In genomic region chr4:161920304-161921052, GRCh38 we compare ENCODE assay signal across 25 cellular contexts.
DNase-seq lines count a peak whose midpoint lies in the region; ATAC-seq and TF ChIP-seq lines count a peak whose summit lies in the region.
"Had no signal": no experiment of that assay in that cellular context is flagged by ENCODE, and none has a peak within 500 bp of the region (broad histone marks: within the 10 kb centered on the region; RNA-seq: fewer than 3 reads in every experiment).

No MANE protein-coding gene starts in this region.

- H3K27ac ChIP-seq in PC-9: no peak overlapping the region
- H3K27ac ChIP-seq: 22Rv1; BLaER1 treated with 17β-estradiol and CSF1 and Interleukin-3, amounts not matched to agents 10 nM and 100 nM; KMS-11; Peyer's patch had no signal

- H3K27me3 ChIP-seq in PC-9 (ENCODE audit: insufficient read depth, low read depth): no peaks in the 10 kb centered on the region
- H3K27me3 ChIP-seq: BLaER1 treated with 17β-estradiol and CSF1 and Interleukin-3, amounts not matched to agents 10 nM and 100 nM; Peyer's patch had no signal

- POLR2A ChIA-PET in PC-9 (lab: Charles Lee; ENCODE audit: unreplicated experiment): no interaction called here

- peak; percentile 14 for DNase-seq in DMS 273 (lab: John Stamatoyannopoulos, UW; ENCODE audit: unreplicated experiment)
- no peak for DNase-seq in DMS 273 treated with DMSO at 0.1 percent for 48 hours (lab: John Stamatoyannopoulos, UW)
- DNase-seq in PC-9: no peak
- DNase-seq in NCI-H128 (lab: John Stamatoyannopoulos, UW; ENCODE audit: unreplicated experiment): no peak
- DNase-seq: Caco-2; CD4-positive, alpha-beta memory T cell; DMS79 treated with DMSO at 0.1 percent for 48 hours; IMR-90; NCI-H1105 treated with DMSO at 0.1 percent for 48 hours; NCI-H1694; NCI-H2081; NCI-H446; NCI-H526 treated with DMSO at 0.1 percent for 48 hours; NK-92 treated with Interleukin-12 subunit alpha and Interleukin-12 subunit beta, amount 100 ng/mL, for 24 hours; Peyer's patch; T-cell had no signal

- no peaks in the 10 kb centered on the region for H4K20me1 ChIP-seq in PC-9 (ENCODE audit: insufficient read depth)
- H4K20me1 ChIP-seq: BLaER1 treated with 17β-estradiol and CSF1 and Interleukin-3, amounts not matched to agents 10 nM and 100 nM had no signal

- no peak overlapping the region for H3K4me3 Mint-ChIP-seq in nephron
- H3K4me3 Mint-ChIP-seq: CD4-positive, alpha-beta memory T cell; GM23338; T-cell had no signal

- H3K4me1 Mint-ChIP-seq in nephron: no peaks in the 10 kb centered on the region
- H3K4me1 Mint-ChIP-seq: CD4-positive, alpha-beta memory T cell; GM23338; T-cell had no signal

- H3K27ac Mint-ChIP-seq in nephron: peak overlapping the region in 2 of 3 experiments; percentile 40 to 66
- H3K27ac Mint-ChIP-seq: CD4-positive, alpha-beta memory T cell; GM23338; T-cell had no signal

- H3K4me1 ChIP-seq in PC-9 (replicated peaks; ENCODE audit: insufficient read depth): no peaks in the 10 kb centered on the region
- H3K4me1 ChIP-seq: BLaER1 treated with 17β-estradiol and CSF1 and Interleukin-3, amounts not matched to agents 10 nM and 100 nM; Caco-2; HAP-1; Peyer's patch had no signal

- no peak overlapping the region for H3K4me3 ChIP-seq in PC-9
- H3K4me3 ChIP-seq: BLaER1 treated with 17β-estradiol and CSF1 and Interleukin-3, amounts not matched to agents 10 nM and 100 nM; GM23338; HAP-1; Peyer's patch had no signal

- CTCF ChIA-PET in PC-9 (lab: Charles Lee): no interaction called here

- no peaks in the 10 kb centered on the region for H3K9me3 ChIP-seq in PC-9 (ENCODE audit: insufficient read depth, low read depth)
- H3K9me3 ChIP-seq: BLaER1 treated with 17β-estradiol and CSF1 and Interleukin-3, amounts not matched to agents 10 nM and 100 nM; Caco-2; HAP-1; Peyer's patch had no signal

- H3K9me2 ChIP-seq in PC-9 (ENCODE audit: insufficient read depth): no peaks in the 10 kb centered on the region

- intact Hi-C loops in PC-9 (cut with micrococcal nuclease; ENCODE audit: unreplicated experiment): no loop called here

- H3K79me2 ChIP-seq in PC-9 (ENCODE audit: low read depth): no peaks in the 10 kb centered on the region

- no peaks in the 10 kb centered on the region for H3K36me3 ChIP-seq in PC-9 (ENCODE audit: low read depth)
- H3K36me3 ChIP-seq: BLaER1 treated with 17β-estradiol and CSF1 and Interleukin-3, amounts not matched to agents 10 nM and 100 nM; HAP-1; Peyer's patch had no signal

- H3K27me3 Mint-ChIP-seq in nephron (ENCODE audit: low read depth): no peaks in the 10 kb centered on the region
- H3K27me3 Mint-ChIP-seq: CD4-positive, alpha-beta memory T cell; T-cell had no signal

- no peaks in the 10 kb centered on the region for H3K9me3 Mint-ChIP-seq in nephron
- H3K9me3 Mint-ChIP-seq: GM23338 had no signal

- H3K4me2 ChIP-seq in PC-9: no peak overlapping the region
- H3K4me2 ChIP-seq: BLaER1 treated with 17β-estradiol and CSF1 and Interleukin-3, amounts not matched to agents 10 nM and 100 nM; GM23338; KMS-11 had no signal

- no peaks in the 10 kb centered on the region for H3F3A ChIP-seq in PC-9 (ENCODE audit: insufficient read depth, low read depth)

- peak overlapping the region; percentile 16; the same call in 1 of the 2 replicates for H2AFZ ChIP-seq in PC-9
- H2AFZ ChIP-seq: GM23338 had no signal

- TF ChIP-seq CTCF in PC-9 (conservative IDR thresholded peaks at IDR 0.05): no peak
- TF ChIP-seq CTCF in nephron (IDR thresholded peaks at IDR 0.05; ENCODE audit: unreplicated experiment in 3 of 3): no peak

- no TSS peak for BruUV-seq in PC-9 (replicated peaks; lab: Mats Ljungman, UMichigan)

- no peaks in the 10 kb centered on the region for H3K36me3 Mint-ChIP-seq in nephron (ENCODE audit: low read depth)
- H3K36me3 Mint-ChIP-seq: CD4-positive, alpha-beta memory T cell; T-cell had no signal

- ATAC-seq in GM18511 (IDR thresholded peaks at IDR 0.05; ENCODE audit: unreplicated experiment) (peak; percentile 31), GM21515 (IDR thresholded peaks at IDR 0.05; ENCODE audit: unreplicated experiment) (no peak), GM21381 (IDR thresholded peaks at IDR 0.05; ENCODE audit: unreplicated experiment) (no peak)
- ATAC-seq: GM23338, T-cell had no signal
